In the genomic region with DNA sequence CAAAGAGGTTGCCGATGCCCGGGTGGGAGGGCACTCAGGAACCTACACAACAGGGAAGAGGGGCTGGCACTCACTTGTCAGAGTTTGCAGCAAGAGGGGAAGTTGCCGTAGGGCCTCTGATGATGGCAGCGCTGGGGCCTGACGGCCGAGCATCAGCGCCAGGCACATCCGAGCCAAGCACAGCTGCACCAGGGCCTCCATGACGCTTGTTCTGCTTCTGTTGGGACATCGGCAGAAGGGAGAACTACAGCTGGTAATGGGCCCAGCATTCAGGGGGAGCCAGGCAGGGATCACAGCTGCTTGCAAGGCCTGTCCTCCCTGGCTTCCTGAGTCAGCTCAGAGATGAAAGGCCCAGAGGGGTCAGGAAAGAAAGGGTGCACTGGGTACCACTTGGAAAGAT, we compare ENCODE assay signal across 1 cellular context.
TF ChIP-seq lines count a peak whose summit lies in the region.

No MANE protein-coding gene starts in this region.

TF ChIP-seq in H1, 55 proteins besides CTCF, POLR2A, EP300 and RAD21:
- TF ChIP-seq TCF12 (IDR thresholded peaks at IDR 0.05; ENCODE audit: low read depth, low read length): no peak
- TF ChIP-seq, protein P1, sequence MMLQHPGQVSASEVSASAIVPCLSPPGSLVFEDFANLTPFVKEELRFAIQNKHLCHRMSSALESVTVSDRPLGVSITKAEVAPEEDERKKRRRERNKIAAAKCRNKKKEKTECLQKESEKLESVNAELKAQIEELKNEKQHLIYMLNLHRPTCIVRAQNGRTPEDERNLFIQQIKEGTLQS (IDR thresholded peaks at IDR 0.05; ENCODE audit: insufficient read depth, low read depth, low read length): no peak
- no peak for TF ChIP-seq POU5F1 (IDR thresholded peaks at IDR 0.05; ENCODE audit: low read depth, low read length)
